Comparison of ENCODE assay signal across 8 cellular contexts in the genomic region with DNA sequence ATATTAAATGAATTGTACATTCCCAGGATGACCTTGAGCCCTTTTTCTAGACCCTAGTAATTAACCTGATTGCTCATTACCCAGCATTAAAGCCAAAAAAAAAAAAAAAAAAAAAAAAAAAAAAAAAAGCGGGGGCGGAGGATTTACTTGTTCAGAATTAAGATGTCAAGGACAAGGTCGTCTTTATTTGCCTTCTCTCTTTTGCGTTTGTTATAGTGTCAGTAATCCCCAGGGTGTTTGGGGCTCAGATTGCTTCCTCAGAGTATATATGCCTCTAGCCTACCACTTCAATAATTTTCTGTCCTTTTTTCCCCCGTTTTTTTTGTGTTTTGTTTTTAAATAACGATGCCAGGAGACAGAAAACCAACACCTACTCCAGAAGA.
DNase-seq lines count a peak whose midpoint lies in the region; ATAC-seq, FAIRE-seq and TF ChIP-seq lines count a peak whose summit lies in the region.

No MANE protein-coding gene starts in this region.

- TF ChIP-seq CTCF in chondrocyte (IDR thresholded peaks at IDR 0.05) = no peak

- peak overlapping the region; percentile 6 for H3K4me3 Mint-ChIP-seq in chondrocyte (ENCODE audit: unreplicated experiment)
- H3K4me3 Mint-ChIP-seq in stimulated activated naive CD8-positive, alpha-beta T cell treated with anti-CD3 and anti-CD28 coated beads, Interleukin-15, amount 100 ng/mL, for 72 hours = peak overlapping the region; percentile 69 to 80

- peak overlapping the region; percentile 76 for H3K27ac Mint-ChIP-seq in chondrocyte (ENCODE audit: unreplicated experiment)
- peak overlapping the region in 1 of 2 donors; percentile 19 for H3K27ac Mint-ChIP-seq in stimulated activated naive CD8-positive, alpha-beta T cell treated with anti-CD3 and anti-CD28 coated beads, Interleukin-15, amount 100 ng/mL, for 72 hours

- H3K9me3 Mint-ChIP-seq in chondrocyte (ENCODE audit: low read depth) = no peaks in the 10 kb centered on the region
- H3K9me3 Mint-ChIP-seq in stimulated activated naive CD8-positive, alpha-beta T cell treated with anti-CD3 and anti-CD28 coated beads, Interleukin-15, amount 100 ng/mL, for 72 hours = no peaks in the 10 kb centered on the region

- no peak for DNase-seq in GM12891 (ENCODE audit: insufficient read length, low spot score)
- no peak for DNase-seq in chondrocyte (ENCODE audit: low spot score)
- no peak for DNase-seq in stimulated activated naive CD8-positive, alpha-beta T cell treated with anti-CD3 and anti-CD28 coated beads, Interleukin-15, amount 100 ng/mL, for 72 hours
- DNase-seq in NCI-H128 (lab: John Stamatoyannopoulos, UW; ENCODE audit: unreplicated experiment) = no peak
- no peak for DNase-seq in NCI-H146 (lab: John Stamatoyannopoulos, UW)
- no peak for DNase-seq in NCI-H1930 (lab: John Stamatoyannopoulos, UW)

- H3K4me1 Mint-ChIP-seq in chondrocyte (ENCODE audit: low read depth) = peaks cover 52% of the 10 kb centered on the region
- H3K4me1 Mint-ChIP-seq in stimulated activated naive CD8-positive, alpha-beta T cell treated with anti-CD3 and anti-CD28 coated beads, Interleukin-15, amount 100 ng/mL, for 72 hours = peaks cover 49% of the 10 kb centered on the region

- no peaks in the 10 kb centered on the region for H3K36me3 Mint-ChIP-seq in chondrocyte (ENCODE audit: low read depth)

- peak; percentile 23 for FAIRE-seq in GM12891 (lab: Jason Lieb, UNC)

- 0 out of 2 replicates have a peak, but pooled peaks have one; percentile 18 for TF ChIP-seq POLR2A in GM12891 (IDR thresholded peaks at IDR 0.05; ENCODE audit: low read depth, low read length)

- no peaks in the 10 kb centered on the region for H3K27me3 Mint-ChIP-seq in chondrocyte (ENCODE audit: low read depth)
- H3K27me3 Mint-ChIP-seq in stimulated activated naive CD8-positive, alpha-beta T cell treated with anti-CD3 and anti-CD28 coated beads, Interleukin-15, amount 100 ng/mL, for 72 hours = no peaks in the 10 kb centered on the region

- ATAC-seq in GM21381 (IDR thresholded peaks at IDR 0.05; ENCODE audit: unreplicated experiment) (peak; percentile 26), HG03565 (IDR thresholded peaks at IDR 0.05; ENCODE audit: unreplicated experiment) (peak; percentile 16)
- no peak for ATAC-seq in stimulated activated naive CD8-positive, alpha-beta T cell treated with anti-CD3 and anti-CD28 coated beads, Interleukin-15, amount 100 ng/mL, for 72 hours

TF ChIP-seq in GM12891, 5 proteins besides CTCF, POLR2A, EP300 and RAD21:
- TF ChIP-seq POU2F2 (IDR thresholded peaks at IDR 0.05; ENCODE audit: low read depth, low read length) (no peak), PAX5 (IDR thresholded peaks at IDR 0.05; ENCODE audit: insufficient read depth, low read length, severe bottlenecking) (no peak), TAF1 (IDR thresholded peaks at IDR 0.05; ENCODE audit: low read depth, low read length) (no peak), SPI1 (IDR thresholded peaks at IDR 0.05; ENCODE audit: low read depth, low read length) (no peak), POLR2AphosphoS5 (IDR thresholded peaks at IDR 0.05; ENCODE audit: low read depth, low read length) (no peak)
